15 cellular contexts compared by ENCODE assay signal in the genomic region with DNA sequence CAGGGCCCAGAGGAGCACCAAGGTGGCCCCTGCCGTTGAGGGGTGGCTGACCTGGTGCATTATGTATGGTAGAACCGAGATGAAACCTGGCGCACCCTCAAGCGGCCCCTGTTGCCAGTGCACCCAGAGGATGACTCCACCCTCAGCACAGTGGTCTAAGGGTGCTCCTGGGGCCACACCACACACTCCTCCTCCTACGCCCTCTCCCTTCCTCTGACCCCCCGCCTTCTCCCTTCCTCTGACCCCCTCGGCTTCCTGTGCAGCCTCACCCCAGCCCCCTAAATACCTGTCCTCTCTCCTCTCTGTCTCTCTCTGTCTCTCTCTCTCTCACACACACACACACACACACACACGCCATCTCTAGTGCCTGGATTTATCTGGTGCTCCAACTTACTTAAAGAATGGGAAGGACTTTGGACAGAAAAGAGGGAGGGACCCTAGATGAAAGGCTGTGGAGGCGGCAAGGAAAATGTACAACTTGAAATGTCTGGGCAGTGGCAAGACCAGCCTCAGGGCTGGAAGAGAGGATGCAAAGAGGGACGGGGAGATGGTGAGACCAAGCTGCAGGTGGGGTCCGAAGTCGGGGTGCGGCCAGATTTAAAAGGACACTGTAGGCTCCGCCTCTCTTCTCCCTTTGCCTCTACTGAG.
"Had no signal": no experiment of that assay in that cellular context is flagged by ENCODE, and none has a peak within 500 bp of the region (broad histone marks: within the 10 kb centered on the region; RNA-seq: fewer than 3 reads in every experiment).

No MANE protein-coding gene starts in this region.

- H3K27ac ChIP-seq: lower lobe of right lung, thoracic aorta, VCaP had no signal

- H3K27ac Mint-ChIP-seq: activated naive CD4-positive, alpha-beta T cell treated with anti-CD3 and anti-CD28 coated beads, Interleukin-2, amount 50 U/mL, for 72 hours; dendritic cell treated with granulocyte-macrophage colony-stimulating factor and Interleukin-4, amounts not matched to agents 40 ng/mL and 50 ng/mL, for 4 days; natural killer cell treated with Interleukin-12 subunit alpha and Interleukin-12 subunit beta and Interleukin-15 and Interleukin-18, amount 100 ng/mL, for 72 hours; progenitor cell of endocrine pancreas had no signal

- H3K9me3 ChIP-seq: lower lobe of right lung, thoracic aorta had no signal

- H3K36me3 ChIP-seq: lower lobe of right lung, thoracic aorta had no signal

- H3K4me1 ChIP-seq: lower lobe of right lung had no signal

- FAIRE-seq: endothelial cell of umbilical vein, urothelium cell line had no signal

- H3K4me3 Mint-ChIP-seq: dendritic cell treated with granulocyte-macrophage colony-stimulating factor and Interleukin-4, amounts not matched to agents 40 ng/mL and 50 ng/mL, for 4 days; natural killer cell treated with Interleukin-12 subunit alpha and Interleukin-12 subunit beta and Interleukin-15 and Interleukin-18, amount 100 ng/mL, for 72 hours had no signal

- H3K9me3 Mint-ChIP-seq: activated naive CD4-positive, alpha-beta T cell treated with anti-CD3 and anti-CD28 coated beads, Interleukin-2, amount 50 U/mL, for 72 hours; dendritic cell treated with granulocyte-macrophage colony-stimulating factor and Interleukin-4, amounts not matched to agents 40 ng/mL and 50 ng/mL, for 4 days; natural killer cell treated with Interleukin-12 subunit alpha and Interleukin-12 subunit beta and Interleukin-15 and Interleukin-18, amount 100 ng/mL, for 72 hours had no signal

- DNase-seq: activated CD4-positive, alpha-beta T cell treated with anti-CD3 and anti-CD28 coated beads for 1 hour; activated CD4-positive, alpha-beta T cell treated with anti-CD3 and anti-CD28 coated beads, Interleukin-2, amount 50 U/mL, for 48 hours; activated gamma-delta T cell treated with Interleukin-2 at 50 U/mL for 16 hours; effector memory CD4-positive, alpha-beta T cell; islet precursor cell; lower lobe of right lung; T-helper 2 cell had no signal

- H3K27me3 Mint-ChIP-seq: dendritic cell treated with granulocyte-macrophage colony-stimulating factor and Interleukin-4, amounts not matched to agents 40 ng/mL and 50 ng/mL, for 4 days; natural killer cell treated with Interleukin-12 subunit alpha and Interleukin-12 subunit beta and Interleukin-15 and Interleukin-18, amount 100 ng/mL, for 72 hours; progenitor cell of endocrine pancreas had no signal

- H3K36me3 Mint-ChIP-seq: activated naive CD4-positive, alpha-beta T cell treated with anti-CD3 and anti-CD28 coated beads, Interleukin-2, amount 50 U/mL, for 72 hours; natural killer cell treated with Interleukin-12 subunit alpha and Interleukin-12 subunit beta and Interleukin-15 and Interleukin-18, amount 100 ng/mL, for 72 hours had no signal

- H3K4me3 ChIP-seq: lower lobe of right lung, thoracic aorta had no signal

- ATAC-seq: activated naive CD4-positive, alpha-beta T cell treated with anti-CD3 and anti-CD28 coated beads, Interleukin-2, amount 50 U/mL, for 72 hours had no signal
